ENCODE assay signal across 26 cellular contexts in the genomic region with DNA sequence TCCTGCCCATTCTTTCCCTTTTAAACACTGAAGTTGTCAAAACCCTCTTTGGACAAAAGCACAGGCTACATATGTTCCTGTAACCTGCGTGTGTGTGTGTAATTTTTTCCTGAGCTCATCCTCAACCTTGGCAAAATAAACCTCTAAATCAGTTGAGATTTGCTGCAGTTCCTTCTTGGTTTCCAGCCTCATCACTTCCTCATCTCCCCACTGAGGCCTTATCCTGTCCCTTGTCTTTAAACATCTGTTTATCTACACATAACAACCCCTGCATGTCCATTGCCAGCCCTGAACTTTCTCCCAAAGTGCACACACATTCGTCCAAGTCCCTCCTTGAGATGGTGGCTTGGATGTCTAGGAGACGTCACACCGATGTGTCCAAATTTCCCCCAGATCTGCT.
"Had no signal": no experiment of that assay in that cellular context is flagged by ENCODE, and none has a peak within 500 bp of the region (broad histone marks: within the 10 kb centered on the region; RNA-seq: fewer than 3 reads in every experiment).

No MANE protein-coding gene starts in this region.

- H3K4me1 Mint-ChIP-seq: activated CD4-positive, alpha-beta T cell treated with anti-CD3 and anti-CD28 coated beads for 36 hours; activated naive CD4-positive, alpha-beta T cell treated with anti-CD3 and anti-CD28 coated beads, Interleukin-2, amount 50 U/mL, for 24 hours; immature natural killer cell; naive B cell; stimulated activated memory B cell treated with anti-CD40 and anti-IgM and Interleukin-4, amounts not matched to agents 10 μg/mL and 1 μg/mL and 100 μg/mL, for 72 hours had no signal

- H3K36me3 Mint-ChIP-seq: activated CD8-positive, alpha-beta memory T cell treated with anti-CD3 and anti-CD28 coated beads, Interleukin-2, amount 10 ng/mL, durations not matched to agents 7 days and 5 days; activated naive CD4-positive, alpha-beta T cell treated with anti-CD3 and anti-CD28 coated beads, Interleukin-2, amount 50 U/mL, for 24 hours; immature natural killer cell; mesothelial cell of epicardium; naive B cell; stimulated activated memory B cell treated with anti-CD40 and anti-IgM and Interleukin-4, amounts not matched to agents 10 μg/mL and 1 μg/mL and 100 μg/mL, for 72 hours had no signal

- DNase-seq: activated CD4-positive, alpha-beta T cell treated with anti-CD3 and anti-CD28 coated beads for 36 hours; activated CD4-positive, CD25-positive, alpha-beta regulatory T cell; activated CD8-positive, alpha-beta memory T cell treated with anti-CD3 and anti-CD28 coated beads, Interleukin-2, amount 10 ng/mL, durations not matched to agents 7 days and 5 days; activated CD8-positive, alpha-beta T cell treated with anti-CD3 and anti-CD28 coated beads, Interleukin-2, amount 10 ng/mL, durations not matched to agents 7 days and 5 days; activated T-cell treated with anti-CD3 and anti-CD28 coated beads, Interleukin-2, amount 50 U/mL, for 48 hours; anterior cingulate cortex; dorsolateral prefrontal cortex; foreskin fibroblast; heart left ventricle; hypothalamus; immature natural killer cell; naive B cell; nephron progenitor cell; pancreas; retina; stimulated activated CD4-positive, alpha-beta T cell treated with anti-CD3 and anti-CD28 coated beads, Interleukin-4, amount 100 ng/mL, for 24 hours; stomach; T-helper 9 cell; tibial artery; upper lobe of right lung had no signal

- H3K4me3 Mint-ChIP-seq: activated CD4-positive, alpha-beta T cell treated with anti-CD3 and anti-CD28 coated beads for 36 hours; activated CD8-positive, alpha-beta memory T cell treated with anti-CD3 and anti-CD28 coated beads, Interleukin-2, amount 10 ng/mL, durations not matched to agents 7 days and 5 days; activated CD8-positive, alpha-beta T cell treated with anti-CD3 and anti-CD28 coated beads, Interleukin-2, amount 10 ng/mL, durations not matched to agents 7 days and 5 days; activated naive CD4-positive, alpha-beta T cell treated with anti-CD3 and anti-CD28 coated beads, Interleukin-2, amount 50 U/mL, for 24 hours; immature natural killer cell; mesothelial cell of epicardium; naive B cell; nephron progenitor cell; stimulated activated memory B cell treated with anti-CD40 and anti-IgM and Interleukin-4, amounts not matched to agents 10 μg/mL and 1 μg/mL and 100 μg/mL, for 72 hours had no signal

- H3K27ac Mint-ChIP-seq: activated CD4-positive, alpha-beta T cell treated with anti-CD3 and anti-CD28 coated beads for 36 hours; activated CD8-positive, alpha-beta memory T cell treated with anti-CD3 and anti-CD28 coated beads, Interleukin-2, amount 10 ng/mL, durations not matched to agents 7 days and 5 days; activated CD8-positive, alpha-beta T cell treated with anti-CD3 and anti-CD28 coated beads, Interleukin-2, amount 10 ng/mL, durations not matched to agents 7 days and 5 days; activated naive CD4-positive, alpha-beta T cell treated with anti-CD3 and anti-CD28 coated beads, Interleukin-2, amount 50 U/mL, for 24 hours; activated T-helper 2 cell treated with anti-CD3 and anti-CD28 coated beads, Interferon-gamma antibody, Interleukin-2, Interleukin-4, amounts not matched to agents 10 μg/mL and 5 μg/mL and 100 μg/mL, durations not matched to agents 14 hours and 24 hours and 36 hours; immature natural killer cell; mesothelial cell of epicardium; nephron progenitor cell; stimulated activated memory B cell treated with anti-CD40 and anti-IgM and Interleukin-4, amounts not matched to agents 10 μg/mL and 1 μg/mL and 100 μg/mL, for 72 hours had no signal

- ATAC-seq: activated CD4-positive, alpha-beta T cell treated with anti-CD3 and anti-CD28 coated beads for 36 hours; activated CD8-positive, alpha-beta memory T cell treated with anti-CD3 and anti-CD28 coated beads, Interleukin-2, amount 10 ng/mL, durations not matched to agents 7 days and 5 days; activated CD8-positive, alpha-beta T cell treated with anti-CD3 and anti-CD28 coated beads, Interleukin-2, amount 10 ng/mL, durations not matched to agents 7 days and 5 days; esophagus mucosa; heart left ventricle; pancreas; sciatic nerve; stimulated activated memory B cell treated with anti-CD40 and anti-IgM and Interleukin-4, amounts not matched to agents 10 μg/mL and 1 μg/mL and 100 μg/mL, for 72 hours; upper lobe of right lung had no signal

- H3K27me3 Mint-ChIP-seq: activated naive CD4-positive, alpha-beta T cell treated with anti-CD3 and anti-CD28 coated beads, Interleukin-2, amount 50 U/mL, for 24 hours; stimulated activated memory B cell treated with anti-CD40 and anti-IgM and Interleukin-4, amounts not matched to agents 10 μg/mL and 1 μg/mL and 100 μg/mL, for 72 hours had no signal

- H3K9me3 Mint-ChIP-seq: activated naive CD4-positive, alpha-beta T cell treated with anti-CD3 and anti-CD28 coated beads, Interleukin-2, amount 50 U/mL, for 24 hours; activated T-helper 2 cell treated with anti-CD3 and anti-CD28 coated beads, Interferon-gamma antibody, Interleukin-2, Interleukin-4, amounts not matched to agents 10 μg/mL and 5 μg/mL and 100 μg/mL, durations not matched to agents 14 hours and 24 hours and 36 hours; immature natural killer cell; mesothelial cell of epicardium; naive B cell; nephron progenitor cell; stimulated activated memory B cell treated with anti-CD40 and anti-IgM and Interleukin-4, amounts not matched to agents 10 μg/mL and 1 μg/mL and 100 μg/mL, for 72 hours had no signal
